1 cellular context compared by ENCODE assay signal in genomic region chr2:195656859-195657633, GRCh38.
TF ChIP-seq lines count a peak whose summit lies in the region.

Gene SLC39A10, plus strand, starts transcription at chr2:195657226. Its CDS starts 22,817 bp downstream, at chr2:195680043.

TF ChIP-seq in HepG2, 621 proteins besides CTCF, POLR2A, EP300 and RAD21 (continued from another document and continues in another):
- 0 out of 2 replicates have a peak, but pooled peaks have one; percentile 47 for TF ChIP-seq ATF2 (CRISPR knock-in tag; IDR thresholded peaks at IDR 0.05)
- no peak; the same call in 1 of the 2 replicates for TF ChIP-seq ZNF230 (CRISPR knock-in tag; IDR thresholded peaks at IDR 0.05)
- no peak for TF ChIP-seq PRDM15 (CRISPR knock-in tag; IDR thresholded peaks at IDR 0.05)
- no peak for TF ChIP-seq ZNF20 (CRISPR knock-in tag; IDR thresholded peaks at IDR 0.05)
- TF ChIP-seq NAIF1 (CRISPR knock-in tag; IDR thresholded peaks at IDR 0.05; ENCODE audit: borderline replicate concordance) = peak; percentile 100
- no peak; the same call in 1 of the 2 replicates for TF ChIP-seq ZNF761 (CRISPR knock-in tag; conservative IDR thresholded peaks at IDR 0.05)
- no peak for TF ChIP-seq ZBTB21 (CRISPR knock-in tag; IDR thresholded peaks at IDR 0.05)
- 0 out of 2 replicates have a peak, but pooled peaks have one; percentile 26 for TF ChIP-seq HMGXB3 (CRISPR knock-in tag; IDR thresholded peaks at IDR 0.05; ENCODE audit: borderline replicate concordance)
- peak; percentile 79; the same call in 1 of the 2 replicates for TF ChIP-seq KAT7 (CRISPR knock-in tag; IDR thresholded peaks at IDR 0.05; ENCODE audit: borderline replicate concordance)
- TF ChIP-seq ZBTB1 (CRISPR knock-in tag; IDR thresholded peaks at IDR 0.05; ENCODE audit: borderline replicate concordance) = no peak
- TF ChIP-seq ZNF512B (CRISPR knock-in tag; IDR thresholded peaks at IDR 0.05; ENCODE audit: borderline replicate concordance) = peak; percentile 58; the same call in 1 of the 2 replicates
- peak; percentile 100 for TF ChIP-seq U2AF2 (IDR thresholded peaks at IDR 0.05; ENCODE audit: low read depth, low read length)
- peak; percentile 68; the same call in 1 of the 2 replicates for TF ChIP-seq GMEB1 (CRISPR knock-in tag; IDR thresholded peaks at IDR 0.05; ENCODE audit: borderline replicate concordance)
- TF ChIP-seq FOXO4 (CRISPR knock-in tag; conservative IDR thresholded peaks at IDR 0.05) = no peak
- no peak for TF ChIP-seq RFX3 (CRISPR knock-in tag; IDR thresholded peaks at IDR 0.05)
- TF ChIP-seq MAF1 (CRISPR knock-in tag; IDR thresholded peaks at IDR 0.05; ENCODE audit: borderline replicate concordance) = no peak
- TF ChIP-seq HOXA9 (CRISPR knock-in tag; IDR thresholded peaks at IDR 0.05; ENCODE audit: borderline replicate concordance) = peak; percentile 84; the same call in 1 of the 2 replicates
- TF ChIP-seq ZNF577 (CRISPR knock-in tag; IDR thresholded peaks at IDR 0.05; ENCODE audit: borderline replicate concordance, low read depth) = no peak
- TF ChIP-seq IKZF1 (IDR thresholded peaks at IDR 0.05) = no peak
- no peak for TF ChIP-seq ZFAT (CRISPR knock-in tag; conservative IDR thresholded peaks at IDR 0.05)
- no peak for TF ChIP-seq ZNF34 (CRISPR knock-in tag; IDR thresholded peaks at IDR 0.05; ENCODE audit: borderline replicate concordance)
- peak; percentile 89 for TF ChIP-seq ZNF547 (CRISPR knock-in tag; IDR thresholded peaks at IDR 0.05)
- peak; percentile 91; the same call in 1 of the 2 replicates for TF ChIP-seq NFATC3 (CRISPR knock-in tag; IDR thresholded peaks at IDR 0.05)
- no peak for TF ChIP-seq FOXK2 (IDR thresholded peaks at IDR 0.05)
- peak; percentile 100 for TF ChIP-seq SNRNP70 (IDR thresholded peaks at IDR 0.05; ENCODE audit: low read depth, low read length)
- no peak for TF ChIP-seq DPF2 (CRISPR knock-in tag; IDR thresholded peaks at IDR 0.05; ENCODE audit: borderline replicate concordance, low read depth)
- TF ChIP-seq BCL6 (CRISPR knock-in tag; IDR thresholded peaks at IDR 0.05) = peak; percentile 39
- TF ChIP-seq ZGPAT (CRISPR knock-in tag; IDR thresholded peaks at IDR 0.05) = peak; percentile 73
- no peak for TF ChIP-seq PCBP2 (optimal IDR thresholded peaks at IDR 0.05; ENCODE audit: low read depth, low read length, poor library complexity, severe bottlenecking)
- no peak for TF ChIP-seq IRF1 (CRISPR knock-in tag; IDR thresholded peaks at IDR 0.05; ENCODE audit: low read depth)
- peak; percentile 71; the same call in 1 of the 2 replicates for TF ChIP-seq MYNN (CRISPR knock-in tag; IDR thresholded peaks at IDR 0.05; ENCODE audit: low read depth)
- no peak for TF ChIP-seq ZNF563 (CRISPR knock-in tag; IDR thresholded peaks at IDR 0.05)
- TF ChIP-seq ZNF703 (CRISPR knock-in tag; IDR thresholded peaks at IDR 0.05; ENCODE audit: borderline replicate concordance) = no peak
- no peak; the same call in 1 of the 2 replicates for TF ChIP-seq GRHL1 (CRISPR knock-in tag; conservative IDR thresholded peaks at IDR 0.05)
- no peak for TF ChIP-seq SCMH1 (CRISPR knock-in tag; IDR thresholded peaks at IDR 0.05; ENCODE audit: borderline replicate concordance)
